ENCODE assay signal across 26 cellular contexts in genomic region chr12:66426696-66427095, GRCh38.
"Had no signal": no experiment of that assay in that cellular context is flagged by ENCODE, and none has a peak within 500 bp of the region (broad histone marks: within the 10 kb centered on the region; RNA-seq: fewer than 3 reads in every experiment).

No MANE protein-coding gene starts in this region.

- H3K4me3 ChIP-seq: ascending aorta, cardiac muscle cell, colonic mucosa had no signal

- H3K27ac ChIP-seq: ascending aorta, cardiac muscle cell, colonic mucosa, VCaP had no signal

- ATAC-seq: activated CD8-positive, alpha-beta T cell treated with anti-CD3 and anti-CD28 coated beads for 36 hours had no signal

- DNase-seq: activated CD4-positive, alpha-beta T cell treated with anti-CD3 and anti-CD28 coated beads for 1 hour; activated CD4-positive, alpha-beta T cell treated with anti-CD3 and anti-CD28 coated beads for 48 hours; activated CD4-positive, CD25-positive, alpha-beta regulatory T cell; activated CD8-positive, alpha-beta T cell treated with anti-CD3 and anti-CD28 coated beads for 36 hours; activated gamma-delta T cell; activated naive CD4-positive, alpha-beta T cell treated with Interleukin-2 at 50 U/mL for 16 hours; activated naive CD8-positive, alpha-beta T cell treated with anti-CD3 and anti-CD28 coated beads, Interleukin-2, amount 10 ng/mL, durations not matched to agents 7 days and 5 days; activated T-cell treated with anti-CD3 and anti-CD28 coated beads, Interleukin-2, amount 50 U/mL, for 1 hour; amygdala; colonic mucosa; NCI-H1105; NCI-H1417 treated with DMSO at 0.1 percent for 48 hours; NCI-H187 treated with DMSO at 0.1 percent for 48 hours; NCI-H2081; NCI-H2171 treated with DMSO at 0.1 percent for 48 hours; NCI-H2227 treated with DMSO at 0.1 percent for 48 hours; NCI-H446; NCI-H510A treated with DMSO at 0.1 percent for 48 hours; Right ventricle myocardium superior; SW 1271; T-helper 1 cell; T-helper 2 cell; T-helper 9 cell had no signal

- H3K9me3 ChIP-seq: ascending aorta, colonic mucosa had no signal

- H3K36me3 ChIP-seq: ascending aorta, cardiac muscle cell, colonic mucosa had no signal

- H3K27me3 ChIP-seq: ascending aorta, cardiac muscle cell, colonic mucosa had no signal

- H3K4me1 ChIP-seq: ascending aorta, colonic mucosa had no signal
